In the genomic region with DNA sequence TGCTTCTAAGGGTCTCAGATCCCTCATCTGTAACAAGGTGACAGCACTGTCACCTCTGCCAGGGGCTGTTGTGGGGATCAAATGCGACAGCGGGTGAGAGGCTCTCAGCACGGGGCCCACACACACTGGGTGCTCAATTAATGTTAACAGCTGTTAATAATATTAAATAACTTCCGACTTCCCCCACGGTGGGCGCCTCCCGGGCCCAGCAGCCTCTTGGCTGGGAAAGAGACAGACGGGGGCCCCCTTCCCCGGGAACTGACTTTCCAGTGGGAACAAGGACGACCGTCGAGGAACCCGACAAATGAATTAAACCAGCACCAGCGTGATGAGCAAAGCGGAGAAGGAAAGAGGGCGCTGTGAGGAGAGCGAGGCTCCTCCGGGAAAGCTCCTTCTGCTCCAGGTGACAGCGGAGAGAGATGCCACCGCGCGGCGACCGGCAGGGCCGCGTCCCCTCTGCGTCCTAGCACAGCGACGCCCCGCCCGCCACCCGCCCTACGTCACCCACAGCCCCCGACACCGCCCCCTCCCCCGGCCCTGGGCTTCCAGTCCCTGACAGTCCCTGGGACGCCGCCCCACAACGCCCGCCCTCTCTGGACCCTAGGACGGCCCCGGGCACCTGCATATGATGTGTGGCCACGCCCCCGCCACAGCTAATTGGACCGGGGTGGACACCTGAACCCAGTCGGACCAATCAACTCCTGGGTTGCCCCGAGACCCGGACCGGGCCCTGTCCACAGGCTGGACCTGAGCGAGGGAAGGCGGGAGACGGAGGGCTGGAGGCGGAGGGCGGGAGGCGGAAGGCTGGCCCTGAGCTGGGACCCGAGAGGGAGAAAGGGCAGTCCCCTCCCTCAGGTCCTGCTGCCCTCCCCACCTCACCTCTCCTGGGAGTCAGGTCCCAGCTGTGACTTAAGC, we compare ENCODE assay signal across 7 cellular contexts. TPM values are rescaled to one million over a fixed set of nuclear protein-coding genes. Genes with fewer than 3 reads are reported as not detected.
A peak's percentile ranks its signal among the peaks of the same experiment; 100 is the strongest.
DNase-seq lines count a peak whose midpoint lies in the region; ATAC-seq and TF ChIP-seq lines count a peak whose summit lies in the region.

No MANE protein-coding gene starts in this region.

- no peak overlapping the region for H3K27ac ChIP-seq in smooth muscle cell (ENCODE audit: low read depth)

- H3F3A ChIP-seq in smooth muscle cell (ENCODE audit: low read depth), result no peaks in the 10 kb centered on the region

- H3K4me3 ChIP-seq in smooth muscle cell, result peak overlapping the region; percentile 6

- WGBS in smooth muscle cell (ENCODE audit: low lambda C conversion rate), result 10% methylated on average over 29 of the region's 56 CpGs

- H3K4me1 ChIP-seq in smooth muscle cell (ENCODE audit: low read depth), result peaks cover 19% of the 10 kb centered on the region

- DNase-seq in NCI-H1436 (lab: John Stamatoyannopoulos, UW) (peak; percentile 89), T-helper 9 cell (peak; percentile 4), left ventricle myocardium superior (peak; percentile 63), smooth muscle cell (lab: John Stamatoyannopoulos, UW; ENCODE audit: unreplicated experiment) (no peak), HCEC 1CT (no peak)

- no peaks in the 10 kb centered on the region for H3K36me3 ChIP-seq in smooth muscle cell (ENCODE audit: low read depth)

- peaks cover 68% of the 10 kb centered on the region for H3K27me3 ChIP-seq in smooth muscle cell (ENCODE audit: low read depth)

- no peaks in the 10 kb centered on the region for H3K9me3 ChIP-seq in smooth muscle cell (replicated peaks; ENCODE audit: low read depth)

- no peak overlapping the region for H2AFZ ChIP-seq in smooth muscle cell (ENCODE audit: low read depth)

- H4K20me1 ChIP-seq in smooth muscle cell (ENCODE audit: low read depth), result no peaks in the 10 kb centered on the region

- ATAC-seq in left ventricle myocardium superior (peak; percentile 83), HG03432 (IDR thresholded peaks at IDR 0.05; ENCODE audit: unreplicated experiment) (no peak), GM19455 (IDR thresholded peaks at IDR 0.05; ENCODE audit: unreplicated experiment) (no peak)

- no peak overlapping the region for H3K9ac ChIP-seq in smooth muscle cell (ENCODE audit: low read depth)

- no peaks in the 10 kb centered on the region for H3K79me2 ChIP-seq in smooth muscle cell (ENCODE audit: low read depth)

- intact Hi-C loops in left ventricle myocardium superior (cut with micrococcal nuclease), result no loop called here

- H3K4me2 ChIP-seq in smooth muscle cell, result peak overlapping the region; percentile 59

- no peak for TF ChIP-seq CTCF in smooth muscle cell (IDR thresholded peaks at IDR 0.05; ENCODE audit: borderline replicate concordance, insufficient read depth, poor library complexity, severe bottlenecking)

RNA-seq across cellular contexts. Expression of a gene that starts 38.2 kb away (rescaled TPM):
- total RNA-seq in left ventricle myocardium superior, result not detected
- total RNA-seq in smooth muscle cell, result 0.36 and 2.0 TPM in 2 replicates
- polyA plus RNA-seq in smooth muscle cell, result 0.40 and 0.61 TPM in 2 replicates

Comparison
In these comparisons a context has a peak if more than half of its experiments do, and no peak if none do; other contexts are left out.
1. DNase-seq: peak in NCI-H1436 (single experiment), T-helper 9 cell (single experiment) and left ventricle myocardium superior (single experiment); none in smooth muscle cell (single experiment) and HCEC 1CT (single experiment).